Comparison of ENCODE assay signal across 7 cellular contexts in genomic region chr6:108408861-108409260, GRCh38.
"Had no signal": no experiment of that assay in that cellular context is flagged by ENCODE, and none has a peak within 500 bp of the region (broad histone marks: within the 10 kb centered on the region; RNA-seq: fewer than 3 reads in every experiment).

No MANE protein-coding gene starts in this region.

- H3K4me3 Mint-ChIP-seq: GM23338, H9 had no signal

- H3K27ac Mint-ChIP-seq: GM23338, H9 had no signal

- H3K27ac ChIP-seq: HL-60 had no signal

- ATAC-seq: GM23338, K562 had no signal

- H3K4me3 ChIP-seq: GM23338, K562 had no signal

- H3K4me1 Mint-ChIP-seq: GM23338, H9 had no signal

- DNase-seq: H9, KG1 had no signal

- FAIRE-seq: H1, H54, K562 had no signal
